In the genomic region with DNA sequence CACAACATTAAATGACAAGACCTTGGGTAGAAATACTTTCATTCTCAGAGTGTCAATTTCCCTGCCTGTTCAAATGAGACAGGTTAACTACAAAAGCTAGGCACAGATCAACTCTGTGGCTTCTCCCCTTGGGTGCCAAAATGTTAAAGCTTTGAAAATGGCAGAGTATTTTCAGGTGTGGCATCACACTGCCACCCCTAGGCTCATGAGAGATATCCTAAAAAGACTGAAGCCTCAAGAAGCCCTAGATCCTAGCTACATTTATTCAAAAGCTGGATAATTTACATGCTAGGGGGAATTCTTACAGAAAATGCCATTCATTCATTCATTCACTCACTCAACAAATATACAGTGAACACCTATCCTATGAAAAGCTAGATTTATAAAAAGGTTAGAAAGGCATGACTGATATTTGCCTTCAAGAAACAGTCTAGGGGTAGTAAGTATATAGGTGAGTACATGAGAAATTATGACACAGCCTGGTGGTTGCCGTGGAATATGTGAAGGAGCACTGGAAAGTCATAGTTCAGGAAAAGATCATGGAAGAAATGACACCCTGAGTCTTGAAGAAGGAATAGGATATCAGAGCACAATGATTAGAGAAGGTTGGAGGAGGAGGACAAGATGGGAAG, we compare ENCODE assay signal across 8 cellular contexts.
DNase-seq lines count a peak whose midpoint lies in the region; ATAC-seq lines count a peak whose summit lies in the region.

No MANE protein-coding gene starts in this region.

- H3K4me3 Mint-ChIP-seq in activated naive CD8-positive, alpha-beta T cell: peak overlapping the region; percentile 63

- H3K27ac Mint-ChIP-seq in activated naive CD8-positive, alpha-beta T cell: peak overlapping the region; percentile 86

- no peaks in the 10 kb centered on the region for H3K27me3 Mint-ChIP-seq in activated naive CD8-positive, alpha-beta T cell

- DNase-seq in NOMO-1 (lab: John Stamatoyannopoulos, UW; ENCODE audit: unreplicated experiment in 2 of 2): peak; percentile 13 to 27
- DNase-seq in NOMO-1 treated with dmso at 0.1 percent for 144 hours (lab: John Stamatoyannopoulos, UW; ENCODE audit: unreplicated experiment): no peak
- peak; percentile 25 for DNase-seq in NCI-H1092 treated with DMSO at 0.1 percent for 48 hours (lab: John Stamatoyannopoulos, UW)
- peak; percentile 69 for DNase-seq in medulla oblongata (ENCODE audit: extremely low spot score)

- H3K4me1 Mint-ChIP-seq in activated naive CD8-positive, alpha-beta T cell (ENCODE audit: low read depth): peaks cover 63% of the 10 kb centered on the region

- peaks cover 3% of the 10 kb centered on the region for H3K36me3 Mint-ChIP-seq in activated naive CD8-positive, alpha-beta T cell

- ATAC-seq in GM21529 (IDR thresholded peaks at IDR 0.05; ENCODE audit: unreplicated experiment) (no peak), HG02678 (IDR thresholded peaks at IDR 0.05; ENCODE audit: unreplicated experiment) (no peak), HG02885 (IDR thresholded peaks at IDR 0.05; ENCODE audit: poor library complexity, unreplicated experiment) (no peak)

- H3K9me3 Mint-ChIP-seq in activated naive CD8-positive, alpha-beta T cell (ENCODE audit: low read depth): no peaks in the 10 kb centered on the region
